In genomic region chr5:174311531-174312269, GRCh38 we compare ENCODE assay signal across 8 cellular contexts.
DNase-seq lines count a peak whose midpoint lies in the region; ATAC-seq and TF ChIP-seq lines count a peak whose summit lies in the region.

No MANE protein-coding gene starts in this region.

- no peaks in the 10 kb centered on the region for H3K9me3 ChIP-seq in BLaER1 treated with 17β-estradiol and CSF1 and Interleukin-3, amounts not matched to agents 10 nM and 100 nM (replicated peaks in 1 of 11)
- H3K9me3 ChIP-seq in iPS-18a (ENCODE audit: control insufficient read depth, low read depth, low read length) (no peaks in the 10 kb centered on the region), skeletal muscle satellite cell (replicated peaks; ENCODE audit: low read length) (no peaks in the 10 kb centered on the region)

- no peaks in the 10 kb centered on the region; a peak in 1 of 22 replicates for H4K20me1 ChIP-seq in BLaER1 treated with 17β-estradiol and CSF1 and Interleukin-3, amounts not matched to agents 10 nM and 100 nM

- TF ChIP-seq CTCF in GM20000 (IDR thresholded peaks at IDR 0.05; ENCODE audit: extremely low read depth, missing control alignments) = peak; percentile 89

- H3K27me3 ChIP-seq in BLaER1 treated with 17β-estradiol and CSF1 and Interleukin-3, amounts not matched to agents 10 nM and 100 nM = peaks cover 0 to 11% (median 0%) of the 10 kb centered on the region in 11 experiments; a peak in 4 of 22 replicates
- H3K27me3 ChIP-seq in iPS-18a (ENCODE audit: control insufficient read depth, insufficient read depth, low read length) (peaks cover 10% of the 10 kb centered on the region), skeletal muscle satellite cell (ENCODE audit: control insufficient read depth, insufficient read depth, low read length) (peaks cover 29% of the 10 kb centered on the region)

- peak overlapping the region; percentile 41 to 62 (median 48); a peak in 20 of 22 replicates for H3K4me2 ChIP-seq in BLaER1 treated with 17β-estradiol and CSF1 and Interleukin-3, amounts not matched to agents 10 nM and 100 nM
- H3K4me2 ChIP-seq in skeletal muscle satellite cell (ENCODE audit: low read length) = peak overlapping the region; percentile 89

- peaks cover 0 to 8% (median 0%) of the 10 kb centered on the region in 10 experiments; a peak in 7 of 20 replicates for H3K4me1 ChIP-seq in BLaER1 treated with 17β-estradiol and CSF1 and Interleukin-3, amounts not matched to agents 10 nM and 100 nM
- H3K4me1 ChIP-seq in iPS-18a (ENCODE audit: control insufficient read depth, low read depth, low read length) (no peaks in the 10 kb centered on the region), skeletal muscle satellite cell (ENCODE audit: control insufficient read depth, insufficient read depth, low read length) (no peaks in the 10 kb centered on the region)

- DNase-seq in GM20000 (ENCODE audit: low spot score) (peak; percentile 88), LoVo (ENCODE audit: low spot score) (peak; percentile 75), T1000 (lab: John Stamatoyannopoulos, UW) (peak; percentile 9), astrocyte of the hippocampus (ENCODE audit: low read depth, low spot score) (peak; percentile 86)

- no peaks in the 10 kb centered on the region for H3K36me3 ChIP-seq in BLaER1 treated with 17β-estradiol and CSF1 and Interleukin-3, amounts not matched to agents 10 nM and 100 nM
- H3K36me3 ChIP-seq in iPS-18a (ENCODE audit: control insufficient read depth, low read depth, low read length) = no peaks in the 10 kb centered on the region
- H3K36me3 ChIP-seq in skeletal muscle satellite cell (ENCODE audit: insufficient read depth, low read length) = no peaks in the 10 kb centered on the region

- H3K4me3 ChIP-seq in BLaER1 treated with 17β-estradiol and CSF1 and Interleukin-3, amounts not matched to agents 10 nM and 100 nM = peak overlapping the region in 1 of 10 experiments; percentile 8; a peak in 1 of 20 replicates
- H3K4me3 ChIP-seq in iPS-18a (ENCODE audit: low read length) (peak overlapping the region; percentile 55), skeletal muscle satellite cell (ENCODE audit: low read length) (peak overlapping the region; percentile 66)

- ATAC-seq in HG03521 (IDR thresholded peaks at IDR 0.05; ENCODE audit: unreplicated experiment) = no peak

- no peak overlapping the region for H3K9ac ChIP-seq in BLaER1 treated with 17β-estradiol and CSF1 and Interleukin-3, amounts not matched to agents 10 nM and 100 nM
- peak overlapping the region; percentile 28 for H3K9ac ChIP-seq in iPS-18a (ENCODE audit: low read length)
- H3K9ac ChIP-seq in skeletal muscle satellite cell (ENCODE audit: low read depth, low read length) = peak overlapping the region; percentile 35

- H3K27ac ChIP-seq in BLaER1 treated with 17β-estradiol and CSF1 and Interleukin-3, amounts not matched to agents 10 nM and 100 nM = no peak overlapping the region
- H3K27ac ChIP-seq in iPS-18a (ENCODE audit: low read length) = no peak overlapping the region

Comparison
In these comparisons a context has a peak if more than half of its experiments do, and no peak if none do; other contexts are left out.
1. H3K9ac ChIP-seq: peak in iPS-18a (single experiment) and skeletal muscle satellite cell (single experiment); none in BLaER1 treated with 17β-estradiol and CSF1 and Interleukin-3, amounts not matched to agents 10 nM and 100 nM (0 of 11).
2. DNase-seq: peak in every context shown above with its lines; median percentile 88 in GM20000; 86 in astrocyte of the hippocampus; 75 in LoVo; 9 in T1000.